ENCODE assay signal across 8 cellular contexts in genomic region chr3:194003128-194004057, GRCh38.
DNase-seq lines count a peak whose midpoint lies in the region; ATAC-seq and TF ChIP-seq lines count a peak whose summit lies in the region.

No MANE protein-coding gene starts in this region.

- H3K9me3 ChIP-seq in A673 (ENCODE audit: low read depth, low read length, poor library complexity, severe bottlenecking), result no peaks in the 10 kb centered on the region
- H3K9me3 ChIP-seq in transverse colon, result no peaks in the 10 kb centered on the region

- DNase-seq in A673 (ENCODE audit: low spot score) (peak; percentile 91), GM13977 (ENCODE audit: low spot score) (peak; percentile 82), NCI-H226 (peak; percentile 94), activated T-cell treated with anti-CD3 and anti-CD28 coated beads for 48 hours (ENCODE audit: low read depth) (peak; percentile 33), foreskin fibroblast (peak; percentile 92 to 96), transverse colon (peak; percentile 91)
- DNase-seq in natural killer cell treated with Interleukin-12 subunit alpha and Interleukin-12 subunit beta and Interleukin-15 and Interleukin-18, amount 100 ng/mL, for 72 hours (ENCODE audit: low spot score), result peak; percentile 80

- POLR2A ChIA-PET in A673 (lab: Charles Lee; ENCODE audit: low non-redundant PET), result interaction anchor here (0.6 kb wide), 1 partner anchor 1919 kb away, joined by 3 read pairs; no protein-coding TSS in a partner anchor

- no peaks in the 10 kb centered on the region for H3K27me3 ChIP-seq in A673 (replicated peaks; ENCODE audit: insufficient read depth, low read depth, low read length, poor library complexity)
- no peaks in the 10 kb centered on the region for H3K27me3 ChIP-seq in transverse colon

- TF ChIP-seq CTCF in A673 (conservative IDR thresholded peaks at IDR 0.05; ENCODE audit: low read depth, low read length) (no peak), GM13977 (IDR thresholded peaks at IDR 0.05; ENCODE audit: extremely low read depth, insufficient read depth, missing control alignments) (no peak), foreskin fibroblast (IDR thresholded peaks at IDR 0.05; ENCODE audit: low read depth, low read length) (no peak), transverse colon (IDR thresholded peaks at IDR 0.05) (peak in 1 of 5 experiments; percentile 7)

- H3K36me3 Mint-ChIP-seq in natural killer cell treated with Interleukin-12 subunit alpha and Interleukin-12 subunit beta and Interleukin-15 and Interleukin-18, amount 100 ng/mL, for 72 hours, result no peaks in the 10 kb centered on the region

- in situ Hi-C loops in GM13977 (cut with MboI; ENCODE audit: low pct_unique_long_range_greater_than_20kb, low sequenced_read_pairs, unreplicated experiment), result no loop called here
- in situ Hi-C loops in transverse colon (cut with MboI; ENCODE audit: low pct_ligation_motif_present in 1 of 4, low pct_unique_long_range_greater_than_20kb in 1 of 4, low sequenced_read_pairs in 3 of 4), result no loop called here

- BruUV-seq in A673 (replicated peaks; lab: Mats Ljungman, UMichigan), result TSS peak; percentile 32

- peak overlapping the region in 1 of 2 donors; percentile 61 for H3K27ac Mint-ChIP-seq in natural killer cell treated with Interleukin-12 subunit alpha and Interleukin-12 subunit beta and Interleukin-15 and Interleukin-18, amount 100 ng/mL, for 72 hours

- H3K36me3 ChIP-seq in A673 (ENCODE audit: insufficient read depth, low read length, poor library complexity, severe bottlenecking) (no peaks in the 10 kb centered on the region), transverse colon (no peaks in the 10 kb centered on the region)

- H3K4me3 ChIP-seq in A673 (ENCODE audit: low read depth, low read length, poor library complexity, severe bottlenecking), result peak overlapping the region; percentile 46
- peak overlapping the region; percentile 29 to 35 for H3K4me3 ChIP-seq in foreskin fibroblast (ENCODE audit: low read depth in 1 of 2, low read length in 2 of 2)
- H3K4me3 ChIP-seq in transverse colon, result peak overlapping the region in 3 of 4 donors; percentile 12 to 41 (median 28)

- WGBS in transverse colon (ENCODE audit: low coverage in 1 of 2), 2 donors, result 0 to 10% methylated on average over 8 to 35 of the region's 57 CpGs

- no peaks in the 10 kb centered on the region for H3K9me3 Mint-ChIP-seq in natural killer cell treated with Interleukin-12 subunit alpha and Interleukin-12 subunit beta and Interleukin-15 and Interleukin-18, amount 100 ng/mL, for 72 hours

- H3K4me3 Mint-ChIP-seq in natural killer cell treated with Interleukin-12 subunit alpha and Interleukin-12 subunit beta and Interleukin-15 and Interleukin-18, amount 100 ng/mL, for 72 hours, result peak overlapping the region; percentile 74

- peaks cover 54% of the 10 kb centered on the region for H3K4me1 ChIP-seq in A673 (ENCODE audit: insufficient read depth, low read length, poor library complexity, severe bottlenecking)
- H3K4me1 ChIP-seq in transverse colon, result peaks cover 21 to 41% (median 22%) of the 10 kb centered on the region in 4 donors

- H3K4me1 Mint-ChIP-seq in natural killer cell treated with Interleukin-12 subunit alpha and Interleukin-12 subunit beta and Interleukin-15 and Interleukin-18, amount 100 ng/mL, for 72 hours (ENCODE audit: low read depth in 2 of 2), result peaks cover 17 to 22% of the 10 kb centered on the region in 2 donors

- intact Hi-C loops in A673 (cut with micrococcal nuclease; ENCODE audit: unreplicated experiment), result loop anchor here (1.0 to 10.0 kb wide), 3 partner anchors 105 to 311 kb away; no protein-coding TSS in a partner anchor
- intact Hi-C loops in transverse colon (cut with DNase I; ENCODE audit: low total_unique reads), result no loop called here

- peak; percentile 48 for TF ChIP-seq EP300 in transverse colon (IDR thresholded peaks at IDR 0.05; ENCODE audit: low read depth)

- peaks cover 34 to 54% of the 10 kb centered on the region in 2 donors for H3K27me3 Mint-ChIP-seq in natural killer cell treated with Interleukin-12 subunit alpha and Interleukin-12 subunit beta and Interleukin-15 and Interleukin-18, amount 100 ng/mL, for 72 hours

- peak overlapping the region; percentile 80 for H3K27ac ChIP-seq in A673 (ENCODE audit: low read depth, low read length, poor library complexity, severe bottlenecking)
- H3K27ac ChIP-seq in transverse colon, result peak overlapping the region; percentile 82 to 89 (median 88)

- CTCF ChIA-PET in A673 (lab: Charles Lee), result no interaction called here

- TF ChIP-seq POLR2A in transverse colon (IDR thresholded peaks at IDR 0.05), result peak; percentile 49

- ATAC-seq in HG02885 (IDR thresholded peaks at IDR 0.05; ENCODE audit: poor library complexity, unreplicated experiment), result peak; percentile 72
- ATAC-seq in natural killer cell treated with Interleukin-12 subunit alpha and Interleukin-12 subunit beta and Interleukin-15 and Interleukin-18, amount 100 ng/mL, for 72 hours, result peak; percentile 80 to 90

Comparison
In these comparisons a context has a peak if more than half of its experiments do, and no peak if none do; other contexts are left out.
1. Peak in every context shown above with its lines: DNase-seq, ATAC-seq, H3K4me3 ChIP-seq and H3K27ac ChIP-seq.
2. DNase-seq: peak in every context shown above with its lines; median percentile 94 in NCI-H226; 94 in foreskin fibroblast; 91 in A673; 91 in transverse colon; 82 in GM13977; 80 in natural killer cell treated with Interleukin-12 subunit alpha and Interleukin-12 subunit beta and Interleukin-15 and Interleukin-18, amount 100 ng/mL, for 72 hours; 33 in activated T-cell treated with anti-CD3 and anti-CD28 coated beads for 48 hours.